8 cellular contexts compared by ENCODE assay signal in genomic region chr4:169311643-169312365, GRCh38. TPM values are rescaled to one million over a fixed set of nuclear protein-coding genes. Genes with fewer than 3 reads are reported as not detected.
DNase-seq lines count a peak whose midpoint lies in the region; ATAC-seq and TF ChIP-seq lines count a peak whose summit lies in the region.

No MANE protein-coding gene starts in this region.

- H3K4me2 ChIP-seq in OCI-LY7 (ENCODE audit: low read length) (no peak overlapping the region), mesendoderm (ENCODE audit: low read length) (no peak overlapping the region)

- H3K9me2 ChIP-seq in OCI-LY7 (ENCODE audit: insufficient read depth, low read length) = no peaks in the 10 kb centered on the region

- ATAC-seq in GM18517 (IDR thresholded peaks at IDR 0.05; ENCODE audit: unreplicated experiment) = peak; percentile 88
- ATAC-seq in HG03139 (IDR thresholded peaks at IDR 0.05; ENCODE audit: unreplicated experiment) = peak; percentile 89
- no peak for ATAC-seq in activated CD8-positive, alpha-beta memory T cell treated with anti-CD3 and anti-CD28 coated beads, Interleukin-2, amount 10 ng/mL, durations not matched to agents 7 days and 5 days

- no peak overlapping the region for H3K4me3 Mint-ChIP-seq in endodermal cell
- H3K4me3 Mint-ChIP-seq in activated CD8-positive, alpha-beta memory T cell treated with anti-CD3 and anti-CD28 coated beads, Interleukin-2, amount 10 ng/mL, durations not matched to agents 7 days and 5 days = no peak overlapping the region

- H3K9me3 ChIP-seq in OCI-LY7 (ENCODE audit: low read length) (no peaks in the 10 kb centered on the region), endodermal cell (ENCODE audit: control insufficient read depth, low read length) (peaks cover 9% of the 10 kb centered on the region)

- H2BK120ac ChIP-seq in mesendoderm (ENCODE audit: low read depth, low read length) = no peak overlapping the region

- TF ChIP-seq CTCF in OCI-LY7 (conservative IDR thresholded peaks at IDR 0.05; ENCODE audit: low read length) (peak; percentile 69), endodermal cell (conservative IDR thresholded peaks at IDR 0.05) (peak; percentile 86)

- CTCF ChIA-PET in OCI-LY7 (lab: Charles Lee; ENCODE audit: unreplicated experiment) = no interaction called here
- CTCF ChIA-PET in activated CD8-positive, alpha-beta memory T cell treated with anti-CD3 and anti-CD28 coated beads, Interleukin-2, amount 10 ng/mL, durations not matched to agents 7 days and 5 days (lab: Charles Lee) = no interaction called here

- peak overlapping the region; percentile 92 for H3K27ac Mint-ChIP-seq in endodermal cell
- no peak overlapping the region for H3K27ac Mint-ChIP-seq in activated CD8-positive, alpha-beta memory T cell treated with anti-CD3 and anti-CD28 coated beads, Interleukin-2, amount 10 ng/mL, durations not matched to agents 7 days and 5 days

- H3K27ac ChIP-seq in OCI-LY7 (ENCODE audit: low read depth, low read length, poor library complexity, severe bottlenecking) (no peak overlapping the region), endodermal cell (ENCODE audit: low read depth, low read length) (no peak overlapping the region), mesendoderm (ENCODE audit: low read depth, low read length) (no peak overlapping the region)

- H3K27me3 ChIP-seq in endodermal cell (ENCODE audit: control insufficient read depth, insufficient read depth, low read length, poor library complexity, severe bottlenecking) (no peaks in the 10 kb centered on the region), mesendoderm (ENCODE audit: insufficient read depth, low read length, poor library complexity) (no peaks in the 10 kb centered on the region)

- intact Hi-C loops in OCI-LY7 (cut with micrococcal nuclease; ENCODE audit: unreplicated experiment) = no loop called here

- no peak overlapping the region for H4K5ac ChIP-seq in mesendoderm (ENCODE audit: low read length)

- H3K36me3 ChIP-seq in OCI-LY7 (ENCODE audit: insufficient read depth, low read length) (no peaks in the 10 kb centered on the region), endodermal cell (ENCODE audit: control insufficient read depth, insufficient read depth, low read length) (no peaks in the 10 kb centered on the region), mesendoderm (ENCODE audit: control insufficient read depth, insufficient read depth, low read length) (no peaks in the 10 kb centered on the region)

- H4K20me1 ChIP-seq in OCI-LY7 (ENCODE audit: insufficient read depth, low read length) = no peaks in the 10 kb centered on the region

- POLR2A ChIA-PET in OCI-LY7 (lab: Charles Lee) = interaction anchor here (0.6 to 0.7 kb wide), 2 partner anchors 46 to 894 kb away, joined by 3 read pairs; no protein-coding TSS in a partner anchor

- H4K8ac ChIP-seq in mesendoderm (ENCODE audit: low read depth, low read length) = no peak overlapping the region

- H2AK5ac ChIP-seq in mesendoderm (ENCODE audit: low read length) = no peak overlapping the region

- peak overlapping the region; percentile 61 for H3K18ac ChIP-seq in mesendoderm (ENCODE audit: low read length)

- H2BK15ac ChIP-seq in mesendoderm (replicated peaks; ENCODE audit: low read depth) = peak overlapping the region; percentile 13

- H3K9me3 Mint-ChIP-seq in endodermal cell = peaks cover 8% of the 10 kb centered on the region
- no peaks in the 10 kb centered on the region for H3K9me3 Mint-ChIP-seq in activated CD8-positive, alpha-beta memory T cell treated with anti-CD3 and anti-CD28 coated beads, Interleukin-2, amount 10 ng/mL, durations not matched to agents 7 days and 5 days (ENCODE audit: low read depth)

- H2BK5ac ChIP-seq in mesendoderm (ENCODE audit: low read length) = no peak overlapping the region

- peak overlapping the region; percentile 62 for H3K56ac ChIP-seq in mesendoderm (ENCODE audit: low read length)

- H3K9ac ChIP-seq in endodermal cell (ENCODE audit: extremely low read depth, low read length, poor library complexity, severe bottlenecking) = no peak overlapping the region
- no peak overlapping the region for H3K9ac ChIP-seq in mesendoderm (ENCODE audit: low read length)

- peak overlapping the region; percentile 98 for H3K4ac ChIP-seq in mesendoderm (ENCODE audit: low read depth, low read length)

- H3K27me3 Mint-ChIP-seq in endodermal cell (ENCODE audit: insufficient read depth) = peaks cover 1% of the 10 kb centered on the region
- H3K27me3 Mint-ChIP-seq in activated CD8-positive, alpha-beta memory T cell treated with anti-CD3 and anti-CD28 coated beads, Interleukin-2, amount 10 ng/mL, durations not matched to agents 7 days and 5 days = peaks cover 3% of the 10 kb centered on the region

- H3K4me3 ChIP-seq in OCI-LY7 (ENCODE audit: low read depth, low read length, poor library complexity, severe bottlenecking) (no peak overlapping the region), endodermal cell (ENCODE audit: low read length) (no peak overlapping the region), mesendoderm (ENCODE audit: low read length) (no peak overlapping the region)

- DNase-seq in AML-193 (lab: John Stamatoyannopoulos, UW) = peak; percentile 59 to 62
- peak; percentile 19 for DNase-seq in OCI-LY7 (ENCODE audit: low spot score)
- peak; percentile 83 for DNase-seq in endodermal cell
- peak; percentile 90 for DNase-seq in mesendoderm
- no peak for DNase-seq in cerebellar nuclear complex (lab: John Stamatoyannopoulos, UW)
- no peak for DNase-seq in activated CD8-positive, alpha-beta memory T cell treated with anti-CD3 and anti-CD28 coated beads, Interleukin-2, amount 10 ng/mL, durations not matched to agents 7 days and 5 days

- no peaks in the 10 kb centered on the region for H3K79me1 ChIP-seq in mesendoderm (ENCODE audit: low read length)

- no peak overlapping the region for H3K23ac ChIP-seq in mesendoderm (ENCODE audit: low read length)

- H3K36me3 Mint-ChIP-seq in endodermal cell (ENCODE audit: low read depth) = no peaks in the 10 kb centered on the region
- H3K36me3 Mint-ChIP-seq in activated CD8-positive, alpha-beta memory T cell treated with anti-CD3 and anti-CD28 coated beads, Interleukin-2, amount 10 ng/mL, durations not matched to agents 7 days and 5 days = no peaks in the 10 kb centered on the region

- H3K4me1 ChIP-seq in OCI-LY7 (ENCODE audit: insufficient read depth, low read length, poor library complexity, severe bottlenecking) (no peaks in the 10 kb centered on the region), endodermal cell (ENCODE audit: control insufficient read depth, insufficient read depth, low read length) (no peaks in the 10 kb centered on the region), mesendoderm (ENCODE audit: control insufficient read depth, low read depth, low read length) (no peaks in the 10 kb centered on the region)

- 74 to 80% methylated on average over 6 to 12 of the region's 12 CpGs for WGBS in endodermal cell (ENCODE audit: insufficient coverage in 1 of 2, insufficient read length in 1 of 2), 2 experiments
- no CpG with 5 or more reads among the region's 12 CpGs for WGBS in mesendoderm (ENCODE audit: extremely low coverage, insufficient coverage, low lambda C conversion rate)

- no peak overlapping the region for H2AFZ ChIP-seq in OCI-LY7 (ENCODE audit: low read length)

- H3K4me1 Mint-ChIP-seq in endodermal cell = peaks cover 23% of the 10 kb centered on the region
- H3K4me1 Mint-ChIP-seq in activated CD8-positive, alpha-beta memory T cell treated with anti-CD3 and anti-CD28 coated beads, Interleukin-2, amount 10 ng/mL, durations not matched to agents 7 days and 5 days = no peaks in the 10 kb centered on the region

- H3K79me2 ChIP-seq in OCI-LY7 (ENCODE audit: insufficient read depth, low read depth, low read length) (no peaks in the 10 kb centered on the region), mesendoderm (ENCODE audit: control insufficient read depth, insufficient read depth, low read length) (no peaks in the 10 kb centered on the region)

- BruUV-seq in OCI-LY7 (replicated peaks; lab: Mats Ljungman, UMichigan) = no TSS peak

RNA-seq across cellular contexts. Expression of gene SH3RF1, which starts 41.0 kb away (rescaled TPM):
- total RNA-seq in OCI-LY7 (2014; rRNA removed; shearing (Covaris generic)) = not detected in 2 replicates
- total RNA-seq in OCI-LY7 (2022) (not detected in 2 replicates), endodermal cell (10 to 100 TPM; 37.6 to 68.8 TPM)
- 17.6 TPM for polyA plus RNA-seq in endodermal cell (2013, experiment 1 of 2)
- polyA plus RNA-seq in endodermal cell (2013, experiment 2 of 2) = 16.1 TPM
- polyA plus RNA-seq in mesendoderm (2013, experiment 1 of 2) = 10.7 TPM
- 10.5 TPM for polyA plus RNA-seq in mesendoderm (2013, experiment 2 of 2)
- under 1 TPM in 1 of 2 experiments, not detected in 1; 0.35 TPM for total RNA-seq in activated CD8-positive, alpha-beta memory T cell treated with anti-CD3 and anti-CD28 coated beads, Interleukin-2, amount 10 ng/mL, durations not matched to agents 7 days and 5 days

Comparison
In these comparisons a context has a peak if more than half of its experiments do, and no peak if none do; other contexts are left out.
1. DNase-seq: peak in AML-193 (2 of 2), OCI-LY7 (single experiment), endodermal cell (single experiment) and mesendoderm (single experiment); none in cerebellar nuclear complex (0 of 2) and activated CD8-positive, alpha-beta memory T cell treated with anti-CD3 and anti-CD28 coated beads, Interleukin-2, amount 10 ng/mL, durations not matched to agents 7 days and 5 days (single experiment).
2. RNA of gene SH3RF1, which starts 41.0 kb away (total RNA-seq): 37.6 to 68.8 TPM in endodermal cell; 0.35 TPM in activated CD8-positive, alpha-beta memory T cell treated with anti-CD3 and anti-CD28 coated beads, Interleukin-2, amount 10 ng/mL, durations not matched to agents 7 days and 5 days and not detected in OCI-LY7; every median in the first group is over 10 times any median in the second.